In genomic region chr7:81606078-81606863, GRCh38 we compare ENCODE assay signal across 28 cellular contexts.
"Had no signal": no experiment of that assay in that cellular context is flagged by ENCODE, and none has a peak within 500 bp of the region (broad histone marks: within the 10 kb centered on the region; RNA-seq: fewer than 3 reads in every experiment).

No MANE protein-coding gene starts in this region.

- DNase-seq: activated CD4-positive, alpha-beta memory T cell treated with anti-CD3 and anti-CD28 coated beads, Interleukin-2, amount 10 ng/mL, durations not matched to agents 7 days and 5 days; activated CD4-positive, alpha-beta T cell treated with anti-CD3 and anti-CD28 coated beads, Interleukin-2, amount 10 ng/mL, durations not matched to agents 7 days and 5 days; activated CD4-positive, CD25-positive, alpha-beta regulatory T cell treated with anti-CD3 and anti-CD28 coated beads, Interleukin-2, amount 50 U/mL, for 72 hours; activated CD8-positive, alpha-beta memory T cell treated with anti-CD3 and anti-CD28 coated beads, Interleukin-2, amount 50 U/mL, for 48 hours; activated gamma-delta T cell treated with Interleukin-2 at 50 U/mL for 16 hours; activated naive CD8-positive, alpha-beta T cell treated with anti-CD3 and anti-CD28 coated beads, Interleukin-2, amount 50 U/mL, for 24 hours; activated T-cell treated with anti-CD3 and anti-CD28 coated beads, Interleukin-2, amount 50 U/mL, for 4 hours; amygdala; central memory CD4-positive, alpha-beta T cell; endodermal cell; foreskin melanocyte; left ventricle myocardium inferior; mesendoderm; natural killer cell; occipital lobe; psoas muscle; stimulated activated CD4-positive, alpha-beta T cell treated with anti-CD3 and anti-CD28 coated beads, Interleukin-15, amount 100 ng/mL, for 24 hours; stimulated activated CD4-positive, alpha-beta T cell treated with anti-CD3 and anti-CD28 coated beads, Interleukin-2, amount 100 ng/mL, for 24 hours; stimulated activated naive B cell treated with anti-CD40 and anti-IgM and Interleukin-4, amounts not matched to agents 10 μg/mL and 1 μg/mL and 100 μg/mL, for 72 hours; T-helper 9 cell; tibial artery; upper lobe of right lung had no signal

- H3K4me3 ChIP-seq: breast epithelium, esophagus muscularis mucosa, left ventricle myocardium inferior, lung, neural progenitor cell, psoas muscle, right atrium auricular region, suprapubic skin, tibial artery, upper lobe of right lung had no signal
